In the genomic region with DNA sequence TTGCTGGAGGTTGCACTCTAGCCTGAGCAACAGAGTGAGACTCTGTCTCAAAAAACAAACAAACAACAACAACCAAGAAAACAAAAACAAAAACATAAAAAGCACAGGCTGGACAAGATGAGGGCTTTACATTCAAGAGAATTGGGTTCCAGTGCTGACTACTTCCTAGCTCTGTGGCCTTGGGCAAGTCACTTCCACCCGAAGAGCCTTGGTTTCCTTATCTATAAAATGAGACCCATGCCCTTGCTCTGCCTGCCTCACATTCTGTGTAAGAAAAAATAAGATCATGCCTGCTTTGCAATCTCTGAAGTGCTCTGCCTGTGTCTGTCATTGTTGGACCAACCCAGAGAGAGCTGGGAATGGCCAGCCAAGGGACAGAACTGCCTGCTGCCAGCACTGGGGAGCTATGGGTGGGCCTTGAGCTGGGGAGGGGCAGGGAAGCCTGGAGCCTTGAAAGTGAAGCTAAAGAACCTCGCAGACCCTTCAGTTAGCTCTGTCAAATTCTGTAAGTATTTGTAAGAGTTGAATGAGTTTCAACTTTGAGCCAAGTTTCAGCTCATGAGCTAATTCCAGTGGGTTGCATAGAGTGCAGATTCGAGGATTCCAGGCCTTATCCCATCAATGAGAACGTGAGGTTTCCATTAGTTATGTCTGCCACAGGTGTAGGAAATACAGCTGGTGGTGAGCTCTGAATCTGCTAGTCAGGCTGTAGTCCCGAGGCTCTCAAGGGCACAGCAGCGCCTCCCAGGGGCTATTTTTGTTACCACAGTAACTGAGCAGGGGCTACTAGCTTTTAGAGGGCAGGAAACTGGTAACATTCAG, we compare ENCODE assay signal across 8 cellular contexts.
DNase-seq lines count a peak whose midpoint lies in the region; TF ChIP-seq lines count a peak whose summit lies in the region.

No MANE protein-coding gene starts in this region.

- H3K9ac ChIP-seq in KMS-11: no peak overlapping the region

- H3K4me1 ChIP-seq in KMS-11 (ENCODE audit: low read depth, poor library complexity, severe bottlenecking): peaks cover 7% of the 10 kb centered on the region
- H3K4me1 ChIP-seq in vagina: no peaks in the 10 kb centered on the region
- no peaks in the 10 kb centered on the region for H3K4me1 ChIP-seq in sigmoid colon

- TF ChIP-seq CTCF in KMS-11 (conservative IDR thresholded peaks at IDR 0.05; ENCODE audit: low read depth, low read length) (peak; percentile 72), vagina (IDR thresholded peaks at IDR 0.05) (no peak), sigmoid colon (IDR thresholded peaks at IDR 0.05) (no peak)

- H4K20me1 ChIP-seq in KMS-11 (ENCODE audit: insufficient read depth): 0 out of 2 replicates have a peak, but pooled peaks cover 4% of the 10 kb centered on the region

- intact Hi-C loops in posterior cingulate gyrus (cut with DNase I) (no loop called here), vagina (cut with DNase I) (no loop called here), sigmoid colon (cut with DNase I) (no loop called here)

- H3K36me3 ChIP-seq in KMS-11 (ENCODE audit: insufficient read depth): no peaks in the 10 kb centered on the region
- H3K36me3 ChIP-seq in vagina: no peaks in the 10 kb centered on the region
- H3K36me3 ChIP-seq in sigmoid colon: no peaks in the 10 kb centered on the region

- H3K79me2 ChIP-seq in KMS-11 (ENCODE audit: insufficient read depth, low read depth): no peaks in the 10 kb centered on the region

- H3K4me2 ChIP-seq in KMS-11: peak overlapping the region; percentile 13; the same call in 1 of the 2 replicates

- no peak for TF ChIP-seq EP300 in sigmoid colon (IDR thresholded peaks at IDR 0.05)

- H3K27ac ChIP-seq in KMS-11: no peak overlapping the region
- H3K27ac ChIP-seq in vagina: no peak overlapping the region
- H3K27ac ChIP-seq in sigmoid colon: no peak overlapping the region

- H3K4me3 ChIP-seq in KMS-11 (IDR thresholded peaks at IDR 0.05; ENCODE audit: insufficient read depth, low read depth, low read length): no peak overlapping the region
- no peak overlapping the region for H3K4me3 ChIP-seq in vagina
- no peak overlapping the region for H3K4me3 ChIP-seq in sigmoid colon

- H2AFZ ChIP-seq in KMS-11 (ENCODE audit: low read depth): peak overlapping the region; percentile 0; the same call in 1 of the 2 replicates

- H3K9me3 ChIP-seq in vagina (no peaks in the 10 kb centered on the region), sigmoid colon (no peaks in the 10 kb centered on the region)

- DNase-seq in NCI-H345 (lab: John Stamatoyannopoulos, UW): peak; percentile 23
- DNase-seq in NCI-H345 treated with DMSO at 0.1 percent for 48 hours (lab: John Stamatoyannopoulos, UW; ENCODE audit: unreplicated experiment): no peak
- peak; percentile 85 for DNase-seq in SW480 (ENCODE audit: low spot score)
- peak; percentile 83 for DNase-seq in ecto neural progenitor cell (ENCODE audit: low spot score)
- DNase-seq in posterior cingulate gyrus: peak in 6 of 10 donors; percentile 30 to 90 (median 40)
- DNase-seq in vagina (ENCODE audit: extremely low spot score in 2 of 2): no peak
- no peak for DNase-seq in sigmoid colon

- 23 to 36% methylated on average over 6 of the region's 6 CpGs for WGBS in sigmoid colon, 2 donors

- peaks cover 19% of the 10 kb centered on the region; the same call in 1 of the 2 replicates for H3K27me3 ChIP-seq in KMS-11 (ENCODE audit: insufficient read depth, low read depth)
- no peaks in the 10 kb centered on the region for H3K27me3 ChIP-seq in vagina
- H3K27me3 ChIP-seq in sigmoid colon: peaks cover 0 to 60% (median 9%) of the 10 kb centered on the region in 3 donors

- no peak for TF ChIP-seq POLR2A in vagina (IDR thresholded peaks at IDR 0.05)
- TF ChIP-seq POLR2A in sigmoid colon (IDR thresholded peaks at IDR 0.05): no peak

Comparison
In these comparisons a context has a peak if more than half of its experiments do, and no peak if none do; other contexts are left out.
1. DNase-seq: peak in NCI-H345 (single experiment), SW480 (single experiment), ecto neural progenitor cell (single experiment) and posterior cingulate gyrus (6 of 10); none in NCI-H345 treated with DMSO at 0.1 percent for 48 hours (single experiment), vagina (0 of 2) and sigmoid colon (single experiment).